ENCODE assay signal across 8 cellular contexts in the genomic region with DNA sequence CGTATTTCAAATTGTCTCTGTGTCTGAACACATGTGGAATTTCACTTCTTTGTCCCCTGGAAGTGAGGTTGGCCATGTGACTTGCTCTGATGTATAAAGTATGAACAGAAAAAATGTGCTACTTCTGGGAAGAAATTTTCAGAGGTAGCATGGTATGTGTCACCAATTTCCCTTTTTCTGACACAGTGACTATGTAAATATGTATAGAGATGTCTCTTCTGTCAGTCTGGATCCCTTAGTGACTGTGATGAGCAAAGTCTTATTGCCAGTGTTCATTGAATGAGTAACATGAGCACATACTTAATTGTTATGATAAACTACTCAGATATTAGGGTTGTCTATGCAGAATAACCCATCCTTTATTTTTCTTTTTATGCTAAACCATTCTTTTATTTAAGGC.
"Had no signal": no experiment of that assay in that cellular context is flagged by ENCODE, and none has a peak within 500 bp of the region (broad histone marks: within the 10 kb centered on the region; RNA-seq: fewer than 3 reads in every experiment).

No MANE protein-coding gene starts in this region.

- H3K27ac Mint-ChIP-seq: HFFc6 had no signal

- H3K4me3 Mint-ChIP-seq: HFFc6 had no signal

- FAIRE-seq: K562 had no signal

- DNase-seq: GM23248, GOT3, H7, HFFc6, IMR-90, KG1 had no signal

- ATAC-seq: HCT116, K562 had no signal

- H3K9me3 Mint-ChIP-seq: HFFc6 had no signal
